In the genomic region with DNA sequence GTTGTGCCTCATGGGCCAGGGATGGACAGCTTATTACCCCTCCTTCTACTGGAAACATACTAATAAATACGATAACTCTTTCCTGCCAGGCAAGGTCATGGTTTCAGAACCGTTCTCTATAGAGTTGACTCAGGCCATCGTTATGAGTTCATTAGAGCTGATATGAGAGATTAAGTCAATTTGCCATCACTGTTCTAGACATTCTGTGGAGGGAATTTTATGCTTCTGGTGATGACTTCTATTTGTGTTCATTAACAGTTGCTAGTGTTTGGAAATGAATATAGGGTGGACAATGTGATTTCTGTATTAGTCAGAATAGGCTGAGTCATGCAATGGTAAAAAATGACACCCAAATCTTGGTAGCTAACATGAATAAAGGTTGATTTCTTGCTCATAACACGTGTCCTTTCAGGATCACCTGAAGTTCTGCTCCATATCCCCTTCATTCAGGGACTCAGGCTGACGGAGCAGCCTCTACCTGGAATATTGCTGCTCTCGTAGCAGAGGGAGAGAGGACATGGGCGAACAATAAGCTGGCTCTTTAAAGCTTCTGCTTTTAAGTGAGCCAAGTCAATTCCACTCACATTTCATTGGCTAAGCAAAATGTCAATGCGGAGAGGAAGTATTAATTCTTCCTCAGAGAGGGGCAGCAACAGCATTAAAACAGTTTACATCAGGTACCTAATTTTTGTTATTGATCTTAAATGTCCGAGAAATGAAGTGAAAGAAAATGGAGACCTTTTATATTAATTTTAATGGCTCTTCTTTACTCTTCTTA, we compare ENCODE assay signal across 8 cellular contexts. TPM values are rescaled to one million over a fixed set of nuclear protein-coding genes. Genes with fewer than 3 reads are reported as not detected.
DNase-seq lines count a peak whose midpoint lies in the region; ATAC-seq and TF ChIP-seq lines count a peak whose summit lies in the region.

No MANE protein-coding gene starts in this region.

- TF ChIP-seq POLR2A in GM18505 (IDR thresholded peaks at IDR 0.05; ENCODE audit: borderline replicate concordance, extremely low read depth, insufficient read depth, insufficient read length): no peak
- TF ChIP-seq POLR2A in heart left ventricle (IDR thresholded peaks at IDR 0.05): no peak

- no peaks in the 10 kb centered on the region for H3K27me3 ChIP-seq in heart left ventricle

- H3K36me3 ChIP-seq in heart left ventricle: no peaks in the 10 kb centered on the region

- TF ChIP-seq CTCF in heart left ventricle (IDR thresholded peaks at IDR 0.05): no peak

- WGBS in heart left ventricle, 4 donors: 76 to 85% (median 81%) methylated on average over 9 of the region's 9 CpGs

- H3K27ac ChIP-seq in heart left ventricle: no peak overlapping the region

- H3K4me1 ChIP-seq in heart left ventricle: peaks cover 0 to 19% (median 8%) of the 10 kb centered on the region in 12 donors

- DNase-seq in glomerular visceral epithelial cell (ENCODE audit: extremely low spot score) (peak; percentile 33), COLO668 (lab: John Stamatoyannopoulos, UW; ENCODE audit: unreplicated experiment) (no peak), heart left ventricle (no peak), midbrain (lab: John Stamatoyannopoulos, UW) (no peak)

- no peaks in the 10 kb centered on the region for H3K9me3 ChIP-seq in heart left ventricle

- ATAC-seq in GM18505 (IDR thresholded peaks at IDR 0.05; ENCODE audit: unreplicated experiment) (peak; percentile 79), GM21717 (IDR thresholded peaks at IDR 0.05; ENCODE audit: unreplicated experiment) (peak; percentile 79), HG03575 (IDR thresholded peaks at IDR 0.05; ENCODE audit: extremely low read depth, insufficient number of reproducible peaks, low FRiP score, unreplicated experiment) (peak; percentile 92), GM21576 (IDR thresholded peaks at IDR 0.05; ENCODE audit: unreplicated experiment) (no peak), heart left ventricle (no peak)

- no peak overlapping the region for H3K4me3 ChIP-seq in heart left ventricle

- intact Hi-C loops in heart left ventricle (cut with DNase I): no loop called here

RNA-seq across cellular contexts. Expression of a gene that starts 18.6 kb away (rescaled TPM):
- not detected for total RNA-seq in heart left ventricle
- polyA plus RNA-seq in heart left ventricle: not detected

RNA-seq across cellular contexts. Expression of a gene that starts 47.4 kb away (rescaled TPM):
- total RNA-seq in heart left ventricle: 10 to 100 TPM in 8 of 9 donors, 1 to 10 TPM in 1; 8.7 to 16.2 (median 12.9) TPM
- 1 to 10 TPM; 5.9 to 9.1 TPM for polyA plus RNA-seq in heart left ventricle

Comparison
In these comparisons a context has a peak if more than half of its experiments do, and no peak if none do; other contexts are left out.
1. ATAC-seq: peak in GM18505 (single experiment), GM21717 (single experiment) and HG03575 (single experiment); none in GM21576 (single experiment) and heart left ventricle (0 of 4).